In genomic region chr6:154448448-154449096, GRCh38 we compare ENCODE assay signal across 9 cellular contexts.
DNase-seq lines count a peak whose midpoint lies in the region; ATAC-seq and TF ChIP-seq lines count a peak whose summit lies in the region.
"Had no signal": no experiment of that assay in that cellular context is flagged by ENCODE, and none has a peak within 500 bp of the region (broad histone marks: within the 10 kb centered on the region; RNA-seq: fewer than 3 reads in every experiment).

No MANE protein-coding gene starts in this region.

- H3K4me1 ChIP-seq in adipocyte (ENCODE audit: control insufficient read depth, insufficient read depth, low read length) (peaks cover 14% of the 10 kb centered on the region), tibial artery (peaks cover 5 to 45% (median 15%) of the 10 kb centered on the region in 4 donors)

- H3K4me3 ChIP-seq in adipocyte (ENCODE audit: low read length), result peak overlapping the region; percentile 61
- H3K4me3 ChIP-seq in tibial artery, result peak overlapping the region; percentile 13 to 26

- no peak overlapping the region for H3K9ac ChIP-seq in adipocyte (ENCODE audit: low read length)

- H3K27me3 ChIP-seq in adipocyte (replicated peaks; ENCODE audit: control insufficient read depth, insufficient read depth, low read length) (no peaks in the 10 kb centered on the region), tibial artery (no peaks in the 10 kb centered on the region)

- no peaks in the 10 kb centered on the region for H3K36me3 ChIP-seq in adipocyte (ENCODE audit: control insufficient read depth, insufficient read depth, low read length, severe bottlenecking)
- H3K36me3 ChIP-seq in tibial artery, result peaks cover 0 to 7% (median 0%) of the 10 kb centered on the region in 3 donors

- peak; percentile 38 to 44 for TF ChIP-seq CTCF in tibial artery (IDR thresholded peaks at IDR 0.05)

- H3K27ac ChIP-seq in tibial artery, result peak overlapping the region; percentile 48 to 65

- DNase-seq in NCI-H1436 (lab: John Stamatoyannopoulos, UW) (peak; percentile 35), NCI-H1436 treated with DMSO at 0.1 percent for 48 hours (lab: John Stamatoyannopoulos, UW) (no peak), adipocyte (ENCODE audit: low read depth) (peak; percentile 79), iris pigment epithelial cell (ENCODE audit: low read depth) (peak; percentile 94), tibial artery (no peak)
- DNase-seq in stimulated activated CD4-positive, alpha-beta T cell treated with anti-CD3 and anti-CD28 coated beads, Interleukin-2, amount 100 ng/mL, for 48 hours, result no peak
- DNase-seq: activated CD4-positive, alpha-beta T cell treated with anti-CD3 and anti-CD28 coated beads for 36 hours had no signal

- intact Hi-C loops in tibial artery (cut with DNase I; ENCODE audit: low total_unique reads), result no loop called here

- H3K9me3 ChIP-seq in adipocyte (ENCODE audit: control insufficient read depth, low read length) (no peaks in the 10 kb centered on the region), tibial artery (no peaks in the 10 kb centered on the region)

- ATAC-seq in GM18498 (IDR thresholded peaks at IDR 0.05; ENCODE audit: unreplicated experiment) (no peak), GM21447 (IDR thresholded peaks at IDR 0.05; ENCODE audit: unreplicated experiment) (no peak)
- ATAC-seq: activated CD4-positive, alpha-beta T cell treated with anti-CD3 and anti-CD28 coated beads for 36 hours had no signal

Comparison
In these comparisons a context has a peak if more than half of its experiments do, and no peak if none do; other contexts are left out.
1. DNase-seq: peak in NCI-H1436 (single experiment), adipocyte (single experiment) and iris pigment epithelial cell (single experiment); none in NCI-H1436 treated with DMSO at 0.1 percent for 48 hours (single experiment), tibial artery (0 of 2) and stimulated activated CD4-positive, alpha-beta T cell treated with anti-CD3 and anti-CD28 coated beads, Interleukin-2, amount 100 ng/mL, for 48 hours (0 of 2).